In genomic region chr2:79039944-79040343, GRCh38 we compare ENCODE assay signal across 36 cellular contexts. TPM values are rescaled to one million over a fixed set of nuclear protein-coding genes. Genes with fewer than 3 reads are reported as not detected.
"Had no signal": no experiment of that assay in that cellular context is flagged by ENCODE, and none has a peak within 500 bp of the region (broad histone marks: within the 10 kb centered on the region; RNA-seq: fewer than 3 reads in every experiment).

No MANE protein-coding gene starts in this region.

- DNase-seq: activated CD4-positive, alpha-beta memory T cell treated with anti-CD3 and anti-CD28 coated beads for 36 hours; activated CD4-positive, alpha-beta T cell treated with anti-CD3 and anti-CD28 coated beads for 36 hours; activated CD4-positive, alpha-beta T cell treated with anti-CD3 and anti-CD28 coated beads, Interleukin-2, amount 10 ng/mL, durations not matched to agents 24 days and 14 days; activated CD4-positive, CD25-positive, alpha-beta regulatory T cell; activated CD4-positive, CD25-positive, alpha-beta regulatory T cell treated with anti-CD3 and anti-CD28 coated beads, Interleukin-2, amount 50 U/mL, for 72 hours; activated CD8-positive, alpha-beta memory T cell treated with anti-CD3 and anti-CD28 coated beads, Interleukin-2, amount 50 U/mL, for 48 hours; activated CD8-positive, alpha-beta T cell treated with anti-CD3 and anti-CD28 coated beads, Interleukin-2, amount 10 ng/mL, durations not matched to agents 7 days and 5 days; activated gamma-delta T cell; activated naive CD4-positive, alpha-beta T cell; activated naive CD4-positive, alpha-beta T cell treated with anti-CD3 and anti-CD28 coated beads, Interleukin-2, amount 10 ng/mL, durations not matched to agents 7 days and 5 days; activated naive CD8-positive, alpha-beta T cell treated with anti-CD3 and anti-CD28 coated beads, Interleukin-2, amount 10 ng/mL, durations not matched to agents 7 days and 5 days; activated T-cell treated with anti-CD3 and anti-CD28 coated beads for 4 hours; activated T-cell treated with anti-CD3 and anti-CD28 coated beads, Interleukin-2, amount 50 U/mL, for 24 hours; activated T-cell treated with anti-CD3 and anti-CD28 coated beads, Interleukin-2, amount 50 U/mL, for 72 hours; anterior cingulate cortex; caudate nucleus; cortex of kidney; dermis blood vessel endothelial cell; effector CD8-positive, alpha-beta T cell; esophagus squamous epithelium; foreskin melanocyte; heart right ventricle; T-helper 2 cell had no signal

- H3K27ac ChIP-seq: epithelial cell of prostate, esophagus squamous epithelium, gastroesophageal sphincter, heart right ventricle had no signal

- H3K4me3 ChIP-seq: esophagus squamous epithelium, gastroesophageal sphincter, heart right ventricle had no signal

- H3K9me3 ChIP-seq: esophagus squamous epithelium, gastroesophageal sphincter, heart right ventricle had no signal

- H3K4me1 ChIP-seq: esophagus squamous epithelium, gastroesophageal sphincter, heart right ventricle had no signal

- FAIRE-seq: astrocyte, colon, endometrium, endothelial cell of umbilical vein had no signal

- H3K27me3 ChIP-seq: esophagus squamous epithelium, heart right ventricle had no signal

- H3K36me3 ChIP-seq: esophagus squamous epithelium, gastroesophageal sphincter, heart right ventricle had no signal

- ATAC-seq: activated CD4-positive, alpha-beta T cell treated with anti-CD3 and anti-CD28 coated beads for 36 hours; activated CD8-positive, alpha-beta T cell treated with anti-CD3 and anti-CD28 coated beads, Interleukin-2, amount 10 ng/mL, durations not matched to agents 7 days and 5 days; activated naive CD4-positive, alpha-beta T cell treated with anti-CD3 and anti-CD28 coated beads, Interleukin-2, amount 50 U/mL, for 72 hours; activated T-cell treated with anti-CD3 and anti-CD28 coated beads, Interleukin-2, amount 50 U/mL, for 72 hours; gastroesophageal sphincter; heart right ventricle had no signal

RNA-seq across cellular contexts. Expression of gene REG3G, which starts 14.4 kb away (rescaled TPM):
- total RNA-seq: activated CD4-positive, alpha-beta memory T cell treated with anti-CD3 and anti-CD28 coated beads for 36 hours; activated CD4-positive, alpha-beta T cell treated with anti-CD3 and anti-CD28 coated beads for 36 hours; activated CD4-positive, alpha-beta T cell treated with anti-CD3 and anti-CD28 coated beads, Interleukin-2, amount 10 ng/mL, durations not matched to agents 24 days and 14 days; activated CD8-positive, alpha-beta T cell treated with anti-CD3 and anti-CD28 coated beads, Interleukin-2, amount 10 ng/mL, durations not matched to agents 7 days and 5 days; activated naive CD4-positive, alpha-beta T cell treated with anti-CD3 and anti-CD28 coated beads, Interleukin-2, amount 50 U/mL, for 72 hours; activated naive CD8-positive, alpha-beta T cell treated with anti-CD3 and anti-CD28 coated beads, Interleukin-2, amount 10 ng/mL, durations not matched to agents 7 days and 5 days; activated T-cell treated with anti-CD3 and anti-CD28 coated beads, Interleukin-2, amount 50 U/mL, for 72 hours; astrocyte; chondrocyte; dermis blood vessel endothelial cell; endothelial cell of umbilical vein; esophagus squamous epithelium; fibroblast of lung; fibroblast of villous mesenchyme; gastroesophageal sphincter; glomerular endothelial cell; T-helper 1 cell treated with Interleukin-12 subunit alpha and Interleukin-12 subunit beta and Interleukin-4 antibody, amounts not matched to agents 30 ng/mL and 1 ng/mL, for 36 hours had no signal
- polyA plus RNA-seq: endothelial cell of umbilical vein, esophagus, fibroblast of lung had no signal

RNA-seq across cellular contexts. Expression of gene REG1B, which starts 47.8 kb away (rescaled TPM):
- total RNA-seq: activated CD4-positive, alpha-beta memory T cell treated with anti-CD3 and anti-CD28 coated beads for 36 hours; activated CD4-positive, alpha-beta T cell treated with anti-CD3 and anti-CD28 coated beads for 36 hours; activated CD4-positive, alpha-beta T cell treated with anti-CD3 and anti-CD28 coated beads, Interleukin-2, amount 10 ng/mL, durations not matched to agents 24 days and 14 days; activated CD8-positive, alpha-beta T cell treated with anti-CD3 and anti-CD28 coated beads, Interleukin-2, amount 10 ng/mL, durations not matched to agents 7 days and 5 days; activated naive CD4-positive, alpha-beta T cell treated with anti-CD3 and anti-CD28 coated beads, Interleukin-2, amount 50 U/mL, for 72 hours; activated naive CD8-positive, alpha-beta T cell treated with anti-CD3 and anti-CD28 coated beads, Interleukin-2, amount 10 ng/mL, durations not matched to agents 7 days and 5 days; activated T-cell treated with anti-CD3 and anti-CD28 coated beads, Interleukin-2, amount 50 U/mL, for 72 hours; astrocyte; chondrocyte; dermis blood vessel endothelial cell; endothelial cell of umbilical vein; esophagus squamous epithelium; fibroblast of lung; fibroblast of villous mesenchyme; gastroesophageal sphincter; glomerular endothelial cell; T-helper 1 cell treated with Interleukin-12 subunit alpha and Interleukin-12 subunit beta and Interleukin-4 antibody, amounts not matched to agents 30 ng/mL and 1 ng/mL, for 36 hours had no signal
- polyA plus RNA-seq: endothelial cell of umbilical vein, fibroblast of lung had no signal
